In genomic region chr21:43929217-43929971, GRCh38 we compare ENCODE assay signal across 11 cellular contexts.
DNase-seq lines count a peak whose midpoint lies in the region; ATAC-seq and TF ChIP-seq lines count a peak whose summit lies in the region.
"Had no signal": no experiment of that assay in that cellular context is flagged by ENCODE, and none has a peak within 500 bp of the region (broad histone marks: within the 10 kb centered on the region; RNA-seq: fewer than 3 reads in every experiment).

No MANE protein-coding gene starts in this region.

- H3K4me1 ChIP-seq in right atrium auricular region, result peaks cover 0 to 53% of the 10 kb centered on the region in 2 donors

- no peaks in the 10 kb centered on the region for H3K9me3 ChIP-seq in right atrium auricular region
- H3K9me3 ChIP-seq: upper lobe of left lung had no signal

- peak overlapping the region; percentile 88 to 89 for H3K27ac ChIP-seq in right atrium auricular region

- H3K4me3 ChIP-seq in H7 (ENCODE audit: insufficient read depth, low read depth, low read length) (no peak overlapping the region), right atrium auricular region (no peak overlapping the region)
- H3K4me3 ChIP-seq: upper lobe of left lung had no signal

- H3K27me3 ChIP-seq in H7 (ENCODE audit: control insufficient read depth, insufficient read depth, low read length) (no peaks in the 10 kb centered on the region), right atrium auricular region (no peaks in the 10 kb centered on the region)
- H3K27me3 ChIP-seq: upper lobe of left lung had no signal

- peak; percentile 55 for DNase-seq in H7
- DNase-seq in cerebellar nuclear complex (lab: John Stamatoyannopoulos, UW), result peak; percentile 22 to 29
- peak; percentile 69 for DNase-seq in right atrium auricular region (ENCODE audit: low spot score)
- peak; percentile 55 for DNase-seq in retina
- DNase-seq in glomerular visceral epithelial cell (ENCODE audit: extremely low spot score), result no peak
- DNase-seq in activated effector memory CD4-positive, alpha-beta T cell treated with Interleukin-2 at 50 U/mL for 16 hours, result no peak
- DNase-seq in SKM-1 treated with dmso at 0.1 percent for 144 hours (lab: John Stamatoyannopoulos, UW; ENCODE audit: unreplicated experiment), result no peak
- DNase-seq: activated CD8-positive, alpha-beta memory T cell treated with anti-CD3 and anti-CD28 coated beads, Interleukin-2, amount 50 U/mL, for 48 hours; stimulated activated CD4-positive, alpha-beta T cell treated with anti-CD3 and anti-CD28 coated beads, Interleukin-4, amount 100 ng/mL, for 1 hour had no signal

- TF ChIP-seq CTCF in right atrium auricular region (IDR thresholded peaks at IDR 0.05), result peak in 1 of 2 donors; percentile 55

- no peaks in the 10 kb centered on the region for H3K36me3 ChIP-seq in H7 (replicated peaks; ENCODE audit: control insufficient read depth, insufficient read depth, low read length)
- H3K36me3 ChIP-seq in right atrium auricular region, result no peaks in the 10 kb centered on the region

- ATAC-seq in GM21528 (IDR thresholded peaks at IDR 0.05; ENCODE audit: low FRiP score, unreplicated experiment), result no peak

Comparison
In these comparisons a context has a peak if more than half of its experiments do, and no peak if none do; other contexts are left out.
1. DNase-seq: peak in H7 (single experiment), cerebellar nuclear complex (2 of 2), right atrium auricular region (single experiment) and retina (single experiment); none in glomerular visceral epithelial cell (single experiment), activated effector memory CD4-positive, alpha-beta T cell treated with Interleukin-2 at 50 U/mL for 16 hours (single experiment) and SKM-1 treated with dmso at 0.1 percent for 144 hours (single experiment).